In genomic region chr19:49924881-49925210, GRCh38 we compare ENCODE assay signal across 1 cellular context.
A peak's percentile ranks its signal among the peaks of the same experiment; 100 is the strongest.
TF ChIP-seq lines count a peak whose summit lies in the region.

No MANE protein-coding gene starts in this region.

TF ChIP-seq in GM12878, 131 proteins besides CTCF, POLR2A, EP300 and RAD21:
- TF ChIP-seq, protein P1, sequence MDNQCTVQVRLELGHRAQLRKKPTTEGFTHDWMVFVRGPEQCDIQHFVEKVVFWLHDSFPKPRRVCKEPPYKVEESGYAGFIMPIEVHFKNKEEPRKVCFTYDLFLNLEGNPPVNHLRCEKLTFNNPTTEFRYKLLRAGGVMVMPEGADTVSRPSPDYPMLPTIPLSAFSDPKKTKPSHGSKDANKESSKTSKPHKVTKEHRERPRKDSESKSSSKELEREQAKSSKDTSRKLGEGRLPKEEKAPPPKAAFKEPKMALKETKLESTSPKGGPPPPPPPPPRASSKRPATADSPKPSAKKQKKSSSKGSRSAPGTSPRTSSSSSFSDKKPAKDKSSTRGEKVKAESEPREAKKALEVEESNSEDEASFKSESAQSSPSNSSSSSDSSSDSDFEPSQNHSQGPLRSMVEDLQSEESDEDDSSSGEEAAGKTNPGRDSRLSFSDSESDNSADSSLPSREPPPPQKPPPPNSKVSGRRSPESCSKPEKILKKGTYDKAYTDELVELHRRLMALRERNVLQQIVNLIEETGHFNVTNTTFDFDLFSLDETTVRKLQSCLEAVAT (IDR thresholded peaks at IDR 0.05): peak; percentile 51; the same call in 1 of the 2 replicates
